In the genomic region with DNA sequence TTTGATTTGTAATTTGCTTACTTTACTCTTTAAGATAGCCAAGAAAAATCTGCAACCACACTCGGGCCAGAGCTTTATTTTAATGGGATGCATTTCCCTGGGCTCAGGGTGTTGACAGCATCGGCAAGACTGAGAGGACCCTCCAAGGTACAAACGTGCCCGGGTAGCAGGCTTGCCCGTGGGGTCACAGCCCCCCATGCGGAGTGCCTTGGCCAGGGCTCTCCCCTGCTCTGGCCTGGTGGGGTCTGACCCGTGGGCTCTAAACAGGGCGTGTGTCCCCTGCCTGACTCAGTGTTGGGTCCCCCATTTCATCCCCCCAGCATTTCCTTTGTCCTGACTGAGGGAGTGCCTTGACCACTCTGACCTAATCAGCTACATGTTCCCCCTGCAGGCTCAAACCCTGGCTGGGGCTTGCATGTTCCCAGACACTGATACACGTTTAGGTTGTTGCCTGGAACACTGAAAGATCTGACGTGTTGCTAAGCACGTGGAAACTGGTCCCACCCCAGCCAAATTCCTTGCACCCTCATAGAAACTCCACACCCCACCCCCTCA, we compare ENCODE assay signal across 5 cellular contexts. TPM values are rescaled to one million over a fixed set of nuclear protein-coding genes. Genes with fewer than 3 reads are reported as not detected.
"Had no signal": no experiment of that assay in that cellular context is flagged by ENCODE, and none has a peak within 500 bp of the region (broad histone marks: within the 10 kb centered on the region; RNA-seq: fewer than 3 reads in every experiment).

No MANE protein-coding gene starts in this region.

RNA-seq across cellular contexts. Expression of a gene that starts 9.1 kb away (rescaled TPM):
- total RNA-seq: GM23338, H1, H9, HT-29 had no signal
- polyA plus RNA-seq: IgD-negative memory B cell had no signal

RNA-seq across cellular contexts. Expression of a gene that starts 42.7 kb away (rescaled TPM):
- polyA plus RNA-seq: IgD-negative memory B cell had no signal
